8 cellular contexts compared by ENCODE assay signal in the genomic region with DNA sequence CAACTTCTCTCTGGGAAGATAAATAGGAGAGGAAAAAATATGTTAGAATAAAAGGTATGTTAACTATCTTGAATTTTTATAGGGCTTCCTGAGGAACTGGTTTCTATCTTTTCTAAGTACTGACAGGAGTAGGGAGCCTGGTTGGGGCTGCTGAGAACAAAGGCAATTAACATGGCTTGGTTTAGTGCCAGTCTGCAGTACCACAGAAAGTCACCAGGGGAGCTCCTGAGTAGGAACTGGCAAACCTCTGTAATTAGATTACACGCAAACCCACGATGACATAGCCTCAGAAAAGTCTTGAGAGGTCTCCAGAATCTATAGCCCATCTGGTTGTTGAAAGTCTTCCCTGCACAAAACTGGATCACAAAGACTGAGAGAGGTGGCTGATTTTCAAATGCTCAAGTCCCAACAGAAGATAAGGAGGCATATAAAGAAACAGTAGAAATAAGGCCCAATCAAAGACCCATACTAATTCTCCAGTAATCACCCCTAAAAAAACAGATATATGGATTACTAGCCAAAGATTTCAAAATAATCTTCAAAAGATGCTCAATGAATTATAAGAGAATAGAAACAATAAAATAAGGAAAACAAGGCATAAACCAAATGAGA. TPM values are rescaled to one million over a fixed set of nuclear protein-coding genes. Genes with fewer than 3 reads are reported as not detected.
DNase-seq lines count a peak whose midpoint lies in the region; ATAC-seq and TF ChIP-seq lines count a peak whose summit lies in the region.

No MANE protein-coding gene starts in this region.

- TF ChIP-seq POLR2A in GM18505 (IDR thresholded peaks at IDR 0.05; ENCODE audit: borderline replicate concordance, extremely low read depth, insufficient read depth, insufficient read length) (no peak), ovary (IDR thresholded peaks at IDR 0.05) (no peak)

- DNase-seq in BE2C, result peak; percentile 79
- DNase-seq in NT2/D1 (ENCODE audit: low read depth, low spot score), result peak; percentile 51
- DNase-seq in epithelial cell of proximal tubule (ENCODE audit: low read depth), result no peak
- no peak for DNase-seq in ovary
- no peak for DNase-seq in GOT3 (lab: John Stamatoyannopoulos, UW)
- DNase-seq in amniotic stem cell (lab: John Stamatoyannopoulos, UW), result no peak

- H3K27ac ChIP-seq in ovary, result no peak overlapping the region

- H3K9me3 ChIP-seq in BE2C (no peaks in the 10 kb centered on the region), NT2/D1 (ENCODE audit: insufficient read depth, low read length) (no peaks in the 10 kb centered on the region), ovary (no peaks in the 10 kb centered on the region)

- ATAC-seq in GM18505 (IDR thresholded peaks at IDR 0.05; ENCODE audit: unreplicated experiment) (peak; percentile 74), HG02938 (IDR thresholded peaks at IDR 0.05; ENCODE audit: unreplicated experiment) (peak; percentile 83)

- intact Hi-C loops in ovary (cut with DNase I), result no loop called here

- H3K9ac ChIP-seq in NT2/D1 (ENCODE audit: insufficient read length, low read depth), result no peak overlapping the region

- 9 to 21% (median 19%) methylated on average over 2 of the region's 2 CpGs for WGBS in ovary, 3 donors

- no peaks in the 10 kb centered on the region for H3K27me3 ChIP-seq in BE2C
- no peaks in the 10 kb centered on the region for H3K27me3 ChIP-seq in NT2/D1 (ENCODE audit: insufficient read depth, insufficient read length)
- H3K27me3 ChIP-seq in ovary, result no peaks in the 10 kb centered on the region

- H3K4me1 ChIP-seq in BE2C (no peaks in the 10 kb centered on the region), NT2/D1 (ENCODE audit: insufficient read depth, insufficient read length) (no peaks in the 10 kb centered on the region), ovary (ENCODE audit: insufficient read depth) (no peaks in the 10 kb centered on the region)

- no peaks in the 10 kb centered on the region for H3K36me3 ChIP-seq in BE2C
- no peaks in the 10 kb centered on the region for H3K36me3 ChIP-seq in NT2/D1 (ENCODE audit: insufficient read depth, insufficient read length, low read length)
- no peaks in the 10 kb centered on the region for H3K36me3 ChIP-seq in ovary

- H3K4me3 ChIP-seq in BE2C (ENCODE audit: low read depth, low read length) (no peak overlapping the region), NT2/D1 (ENCODE audit: insufficient read length, low read depth) (no peak overlapping the region), epithelial cell of proximal tubule (ENCODE audit: low read depth, low read length) (no peak overlapping the region), ovary (no peak overlapping the region)

- no peak for TF ChIP-seq EP300 in ovary (IDR thresholded peaks at IDR 0.05)

- TF ChIP-seq CTCF in BE2C (IDR thresholded peaks at IDR 0.05; ENCODE audit: low read depth, low read length) (peak; percentile 92), epithelial cell of proximal tubule (conservative IDR thresholded peaks at IDR 0.05; ENCODE audit: low read depth, low read length) (peak; percentile 76), ovary (IDR thresholded peaks at IDR 0.05) (no peak)

RNA-seq across cellular contexts. Expression of gene CNTNAP4, which starts 11.7 kb away (rescaled TPM):
- not detected for polyA plus RNA-seq in BE2C (2012; ENCODE audit: insufficient read depth, insufficient read length, low read depth)
- total RNA-seq in epithelial cell of proximal tubule, result not detected in 2 replicates
- total RNA-seq in ovary, result under 1 TPM in 2 of 7 donors, not detected in 5; 0.26 to 0.46 TPM
- under 1 TPM; 0.07 to 0.52 TPM for polyA plus RNA-seq in ovary

Comparison
In these comparisons a context has a peak if more than half of its experiments do, and no peak if none do; other contexts are left out.
1. DNase-seq: peak in BE2C (single experiment) and NT2/D1 (single experiment); none in epithelial cell of proximal tubule (single experiment), ovary (0 of 5), GOT3 (single experiment) and amniotic stem cell (single experiment).
2. CTCF ChIP-seq: peak in BE2C (single experiment) and epithelial cell of proximal tubule (single experiment); none in ovary (0 of 3).